ENCODE assay signal across 10 cellular contexts in the genomic region with DNA sequence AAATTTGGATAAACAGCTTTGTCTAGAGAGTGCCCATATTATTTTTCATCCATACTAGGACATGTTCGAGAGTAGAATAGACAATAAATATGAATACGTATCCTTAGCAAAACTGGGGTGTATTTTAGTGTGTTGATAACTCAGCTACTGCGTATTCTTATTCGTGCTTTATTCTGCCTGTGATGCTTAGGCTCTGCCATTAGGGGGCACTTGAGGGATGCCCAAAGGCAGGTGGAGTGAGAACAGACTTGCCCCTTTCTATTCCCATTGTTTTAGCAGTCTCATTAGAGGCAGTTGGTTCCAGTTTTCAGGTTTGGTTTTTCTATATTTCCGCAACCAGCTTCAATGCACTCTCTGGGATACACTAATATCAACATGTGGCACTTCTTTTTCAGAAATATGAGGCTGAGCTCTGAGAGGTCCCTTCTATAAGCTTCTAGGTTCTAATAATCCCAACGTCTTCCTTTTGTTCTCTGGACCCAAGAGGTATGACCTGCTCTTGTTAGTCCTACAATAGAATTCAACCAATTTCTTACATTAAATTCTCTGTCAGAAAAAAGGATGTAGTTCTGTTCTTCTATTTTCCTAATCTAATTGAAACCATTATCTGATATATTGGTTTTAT.
DNase-seq lines count a peak whose midpoint lies in the region; ATAC-seq and TF ChIP-seq lines count a peak whose summit lies in the region.
"Had no signal": no experiment of that assay in that cellular context is flagged by ENCODE, and none has a peak within 500 bp of the region (broad histone marks: within the 10 kb centered on the region; RNA-seq: fewer than 3 reads in every experiment).

No MANE protein-coding gene starts in this region.

- no peaks in the 10 kb centered on the region for H3F3A ChIP-seq in neural progenitor cell (ENCODE audit: low read depth)

- H3K36me3 ChIP-seq in neural progenitor cell = no peaks in the 10 kb centered on the region

- no peak overlapping the region for H3K27ac Mint-ChIP-seq in neural progenitor cell
- H3K27ac Mint-ChIP-seq: activated B cell treated with CpG ODN at 0.5 μM for 24 hours, memory B cell had no signal

- H3K9me3 Mint-ChIP-seq in neural progenitor cell = no peaks in the 10 kb centered on the region

- H3K79me2 ChIP-seq in neural progenitor cell (ENCODE audit: low read depth) = no peaks in the 10 kb centered on the region

- no peaks in the 10 kb centered on the region for H3K27me3 Mint-ChIP-seq in neural progenitor cell (ENCODE audit: insufficient read depth, low read depth)
- H3K27me3 Mint-ChIP-seq: activated B cell treated with CpG ODN at 0.5 μM for 24 hours, memory B cell had no signal

- peak; percentile 13 for TF ChIP-seq CTCF in HFF-Myc (IDR thresholded peaks at IDR 0.05; ENCODE audit: low read depth, low read length, missing control alignments)
- TF ChIP-seq CTCF in neural progenitor cell (IDR thresholded peaks at IDR 0.05) = peak; percentile 83

- no peak overlapping the region for H3K27ac ChIP-seq in neural progenitor cell

- H3K4me2 ChIP-seq in neural progenitor cell = no peak overlapping the region

- no peak overlapping the region for H3K4me3 Mint-ChIP-seq in neural progenitor cell
- H3K4me3 Mint-ChIP-seq: activated B cell treated with CpG ODN at 0.5 μM for 24 hours, memory B cell had no signal

- no peaks in the 10 kb centered on the region for H3K4me1 ChIP-seq in neural progenitor cell

- H3K27me3 ChIP-seq in neural progenitor cell = no peaks in the 10 kb centered on the region

- H3K9ac ChIP-seq in neural progenitor cell = no peak overlapping the region

- peak overlapping the region; percentile 69 for H2AFZ ChIP-seq in neural progenitor cell (replicated peaks)

- H3K4me1 Mint-ChIP-seq in neural progenitor cell = no peaks in the 10 kb centered on the region
- H3K4me1 Mint-ChIP-seq: activated B cell treated with CpG ODN at 0.5 μM for 24 hours, memory B cell had no signal

- no peaks in the 10 kb centered on the region for H3K36me3 Mint-ChIP-seq in neural progenitor cell
- H3K36me3 Mint-ChIP-seq: memory B cell had no signal

- no peaks in the 10 kb centered on the region for H3K9me3 ChIP-seq in neural progenitor cell (ENCODE audit: low read depth)

- ATAC-seq in GM19467 (IDR thresholded peaks at IDR 0.05; ENCODE audit: unreplicated experiment) = no peak

- H4K20me1 ChIP-seq in neural progenitor cell (ENCODE audit: low read depth) = no peaks in the 10 kb centered on the region

- no peak overlapping the region for H3K4me3 ChIP-seq in HFF-Myc (replicated peaks; ENCODE audit: low read depth, low read length)
- no peak overlapping the region for H3K4me3 ChIP-seq in neural progenitor cell

- DNase-seq in NCI-H187 treated with DMSO at 0.1 percent for 48 hours (lab: John Stamatoyannopoulos, UW) (peak; percentile 8), NCI-H187 (lab: John Stamatoyannopoulos, UW) (no peak), HFF-Myc (ENCODE audit: extremely low read depth, low read depth) (no peak), NCI-H226 (peak; percentile 24), astrocyte of the hippocampus (ENCODE audit: low read depth, low spot score) (peak; percentile 16), neural progenitor cell (ENCODE audit: low spot score) (peak; percentile 71), mesenteric fat pad (ENCODE audit: low spot score) (no peak)
- DNase-seq: activated B cell treated with CpG ODN at 0.5 μM for 24 hours had no signal

Comparison
In these comparisons a context has a peak if more than half of its experiments do, and no peak if none do; other contexts are left out.
1. DNase-seq: peak in NCI-H187 treated with DMSO at 0.1 percent for 48 hours (single experiment), NCI-H226 (single experiment), astrocyte of the hippocampus (single experiment) and neural progenitor cell (single experiment); none in NCI-H187 (0 of 2), HFF-Myc (single experiment) and mesenteric fat pad (single experiment).